9 cellular contexts compared by ENCODE assay signal in the genomic region with DNA sequence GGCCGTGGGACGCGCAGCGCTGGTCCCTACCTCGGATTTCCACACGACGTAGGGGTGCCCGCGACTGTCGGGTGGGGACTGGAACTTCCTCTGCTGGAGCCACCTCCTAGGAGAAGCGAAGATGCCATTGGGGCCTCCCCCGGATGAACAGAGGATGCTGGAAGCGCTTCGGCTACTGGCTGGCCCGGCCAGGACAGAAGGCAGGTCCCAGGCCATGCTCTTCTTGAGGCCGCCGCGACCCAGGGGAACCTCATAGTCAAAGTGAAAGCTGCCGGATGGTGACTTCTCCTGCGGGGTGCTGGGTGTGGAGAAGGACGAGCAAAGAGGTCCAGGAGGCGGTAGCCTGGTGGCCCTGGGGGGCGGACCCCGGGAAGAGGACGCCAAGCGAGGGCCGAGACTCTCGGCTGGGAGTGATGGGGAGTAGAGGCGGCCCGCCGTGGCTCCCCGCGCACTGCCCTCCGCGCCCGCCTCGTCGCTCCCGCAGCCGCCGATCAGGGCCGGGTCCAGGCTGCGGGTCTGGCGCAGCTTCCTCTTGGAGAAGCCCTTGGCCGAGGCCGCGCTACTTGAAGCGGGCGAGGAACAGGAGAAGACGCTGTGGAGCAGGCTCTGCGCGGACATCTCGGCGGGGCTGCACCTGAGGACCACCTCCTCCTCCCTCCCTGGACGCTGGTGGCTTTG. TPM values are rescaled to one million over a fixed set of nuclear protein-coding genes. Genes with fewer than 3 reads are reported as not detected.
DNase-seq lines count a peak whose midpoint lies in the region; ATAC-seq and TF ChIP-seq lines count a peak whose summit lies in the region.
"Had no signal": no experiment of that assay in that cellular context is flagged by ENCODE, and none has a peak within 500 bp of the region (broad histone marks: within the 10 kb centered on the region; RNA-seq: fewer than 3 reads in every experiment).

No MANE protein-coding gene starts in this region.

- H3K9ac ChIP-seq in NT2/D1 (ENCODE audit: insufficient read length, low read depth) (peak overlapping the region; percentile 85), parathyroid adenoma (no peak overlapping the region)

- TF ChIP-seq CTCF in glutamatergic neuron (IDR thresholded peaks at IDR 0.05; ENCODE audit: partially characterized antibody, unreplicated experiment) (no peak), parathyroid adenoma (IDR thresholded peaks at IDR 0.05) (no peak)

- H3K27ac Mint-ChIP-seq in glutamatergic neuron (ENCODE audit: unreplicated experiment), result no peak overlapping the region

- no peaks in the 10 kb centered on the region for H3K79me2 ChIP-seq in parathyroid adenoma

- peaks cover 8% of the 10 kb centered on the region for H3K27me3 Mint-ChIP-seq in glutamatergic neuron (ENCODE audit: unreplicated experiment)

- H3K4me1 ChIP-seq in NT2/D1 (ENCODE audit: insufficient read depth, insufficient read length), result no peaks in the 10 kb centered on the region
- H3K4me1 ChIP-seq in parathyroid adenoma, result no peaks in the 10 kb centered on the region

- H3K9me3 Mint-ChIP-seq in glutamatergic neuron (ENCODE audit: unreplicated experiment), result peaks cover 3% of the 10 kb centered on the region

- no peak overlapping the region for H3K27ac ChIP-seq in parathyroid adenoma
- H3K27ac ChIP-seq: HL-60 had no signal

- H2AFZ ChIP-seq in parathyroid adenoma, result peak overlapping the region; percentile 64

- H3K27me3 ChIP-seq in NT2/D1 (ENCODE audit: insufficient read depth, insufficient read length) (peaks cover 50% of the 10 kb centered on the region), parathyroid adenoma (ENCODE audit: control insufficient read depth, insufficient read depth, low read length) (no peaks in the 10 kb centered on the region)

- no peaks in the 10 kb centered on the region for H3K4me1 Mint-ChIP-seq in glutamatergic neuron (ENCODE audit: low read depth, unreplicated experiment)

- DNase-seq in D341Med (ENCODE audit: low spot score), result peak; percentile 9
- no peak for DNase-seq in NT2/D1 (ENCODE audit: low read depth, low spot score)
- DNase-seq in glutamatergic neuron, result peak; percentile 33
- DNase-seq in HT-29 (ENCODE audit: low spot score), result no peak
- DNase-seq in NCI-H226, result no peak

- H3K4me3 ChIP-seq in NT2/D1 (ENCODE audit: insufficient read length, low read depth) (peak overlapping the region; percentile 72), parathyroid adenoma (ENCODE audit: low read depth, low read length) (peak overlapping the region; percentile 22)

- H3K4me2 ChIP-seq in parathyroid adenoma (ENCODE audit: low read length), result peak overlapping the region; percentile 49

- H3K36me3 Mint-ChIP-seq in glutamatergic neuron (ENCODE audit: unreplicated experiment), result no peaks in the 10 kb centered on the region

- no peak overlapping the region for H3K4me3 Mint-ChIP-seq in glutamatergic neuron (ENCODE audit: unreplicated experiment)

- H3K9me3 ChIP-seq in NT2/D1 (ENCODE audit: insufficient read depth, low read length) (no peaks in the 10 kb centered on the region), parathyroid adenoma (ENCODE audit: control insufficient read depth, low read length) (no peaks in the 10 kb centered on the region)

- ATAC-seq in HG03469 (IDR thresholded peaks at IDR 0.05; ENCODE audit: unreplicated experiment) (no peak), HG02885 (IDR thresholded peaks at IDR 0.05; ENCODE audit: poor library complexity, unreplicated experiment) (no peak)

- no peaks in the 10 kb centered on the region for H3K36me3 ChIP-seq in NT2/D1 (ENCODE audit: insufficient read depth, insufficient read length, low read length)
- no peaks in the 10 kb centered on the region for H3K36me3 ChIP-seq in parathyroid adenoma (ENCODE audit: control insufficient read depth, insufficient read depth, low read length)

RNA-seq across cellular contexts. Expression of gene ARHGAP6, which starts 1.4 kb away (rescaled TPM):
- 3.6 TPM for total RNA-seq in glutamatergic neuron (ENCODE audit: unreplicated experiment)
- total RNA-seq in HT-29 (2014; rRNA removed; shearing (Covaris generic)), result 0.10 TPM in 1 of 2 replicates, not detected in the other

Comparison
In these comparisons a context has a peak if more than half of its experiments do, and no peak if none do; other contexts are left out.
1. DNase-seq: peak in D341Med (single experiment) and glutamatergic neuron (single experiment); none in NT2/D1 (single experiment), HT-29 (single experiment) and NCI-H226 (single experiment).